In the genomic region with DNA sequence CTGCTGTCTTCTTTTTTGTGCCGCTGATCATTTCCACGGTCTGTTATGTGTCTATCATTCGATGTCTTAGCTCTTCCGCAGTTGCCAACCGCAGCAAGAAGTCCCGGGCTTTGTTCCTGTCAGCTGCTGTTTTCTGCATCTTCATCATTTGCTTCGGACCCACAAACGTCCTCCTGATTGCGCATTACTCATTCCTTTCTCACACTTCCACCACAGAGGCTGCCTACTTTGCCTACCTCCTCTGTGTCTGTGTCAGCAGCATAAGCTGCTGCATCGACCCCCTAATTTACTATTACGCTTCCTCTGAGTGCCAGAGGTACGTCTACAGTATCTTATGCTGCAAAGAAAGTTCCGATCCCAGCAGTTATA, we compare ENCODE assay signal across 12 cellular contexts. TPM values are rescaled to one million over a fixed set of nuclear protein-coding genes. Genes with fewer than 3 reads are reported as not detected.
DNase-seq lines count a peak whose midpoint lies in the region; ATAC-seq and TF ChIP-seq lines count a peak whose summit lies in the region.
"Had no signal": no experiment of that assay in that cellular context is flagged by ENCODE, and none has a peak within 500 bp of the region (broad histone marks: within the 10 kb centered on the region; RNA-seq: fewer than 3 reads in every experiment).

No MANE protein-coding gene starts in this region.

- H3K9me2 ChIP-seq in GM23338 (ENCODE audit: insufficient read depth), result no peaks in the 10 kb centered on the region

- H3K4me3 ChIP-seq in testis (no peak overlapping the region), GM23338 (no peak overlapping the region)

- peak overlapping the region; percentile 90 to 95 for H3K27ac Mint-ChIP-seq in natural killer cell
- H3K27ac Mint-ChIP-seq in GM23338, result no peak overlapping the region
- H3K27ac Mint-ChIP-seq: activated naive CD4-positive, alpha-beta T cell treated with anti-CD3 and anti-CD28 coated beads, Interleukin-2, amount 50 U/mL, for 24 hours; stimulated activated naive B cell treated with anti-CD40 and anti-IgM and Interleukin-4, amounts not matched to agents 10 μg/mL and 1 μg/mL and 100 μg/mL, for 72 hours had no signal

- H3K4me1 Mint-ChIP-seq in natural killer cell, result peaks cover 62 to 63% of the 10 kb centered on the region in 2 donors
- H3K4me1 Mint-ChIP-seq in GM23338, result no peaks in the 10 kb centered on the region

- peak overlapping the region; percentile 72 for H3K4me3 Mint-ChIP-seq in natural killer cell
- H3K4me3 Mint-ChIP-seq in GM23338, result no peak overlapping the region
- H3K4me3 Mint-ChIP-seq: activated naive CD4-positive, alpha-beta T cell treated with anti-CD3 and anti-CD28 coated beads, Interleukin-2, amount 50 U/mL, for 24 hours; stimulated activated naive B cell treated with anti-CD40 and anti-IgM and Interleukin-4, amounts not matched to agents 10 μg/mL and 1 μg/mL and 100 μg/mL, for 72 hours had no signal

- H3K36me3 ChIP-seq in testis (ENCODE audit: low read depth, missing control alignments) (no peaks in the 10 kb centered on the region), GM23338 (ENCODE audit: insufficient read depth) (peaks cover under 1% of the 10 kb centered on the region; the same call in 1 of the 2 replicates)

- H3K9me3 ChIP-seq in testis, result no peaks in the 10 kb centered on the region

- peak; percentile 20 to 36 for DNase-seq in activated CD4-positive, alpha-beta T cell treated with anti-CD3 and anti-CD28 coated beads, Interleukin-2, amount 50 U/mL, for 48 hours
- DNase-seq in natural killer cell (peak; percentile 54), testis (no peak), GM23338 (ENCODE audit: low spot score) (no peak)
- DNase-seq: DND-41; kidney; NCI-H1417 treated with DMSO at 0.1 percent for 48 hours; stimulated activated naive B cell treated with anti-CD40 and anti-IgM and Interleukin-4, amounts not matched to agents 10 μg/mL and 1 μg/mL and 100 μg/mL, for 72 hours had no signal

- 60 to 78% methylated on average over 13 of the region's 13 CpGs for WGBS in testis, 2 donors

- no peak overlapping the region for H3K4me2 ChIP-seq in GM23338

- no peaks in the 10 kb centered on the region for H3F3A ChIP-seq in GM23338 (replicated peaks; ENCODE audit: low read depth)

- intact Hi-C loops in natural killer cell (cut with micrococcal nuclease), result loop anchor here (10.0 kb wide), 1 partner anchor 1398 kb away; a partner anchor contains a TSS
- intact Hi-C loops in testis (cut with DNase I; ENCODE audit: low total_unique reads), result no loop called here

- TF ChIP-seq CTCF in natural killer cell (IDR thresholded peaks at IDR 0.05) (no peak), testis (IDR thresholded peaks at IDR 0.05) (no peak), GM23338 (conservative IDR thresholded peaks at IDR 0.05; ENCODE audit: low read depth in 2 of 2) (no peak)

- no peak overlapping the region for H2AFZ ChIP-seq in GM23338

- peak; percentile 68 for ATAC-seq in GM19023 (IDR thresholded peaks at IDR 0.05; ENCODE audit: unreplicated experiment)
- peak; percentile 76 for ATAC-seq in HG02588 (IDR thresholded peaks at IDR 0.05; ENCODE audit: unreplicated experiment)
- ATAC-seq in natural killer cell, result peak; percentile 74 to 85 (median 83)
- no peak for ATAC-seq in GM21390 (IDR thresholded peaks at IDR 0.05; ENCODE audit: unreplicated experiment)
- ATAC-seq in GM23338, result no peak

- H3K36me3 Mint-ChIP-seq in natural killer cell (peaks cover 30% of the 10 kb centered on the region), GM23338 (ENCODE audit: low read depth) (peaks cover 38% of the 10 kb centered on the region)

- H3K27me3 Mint-ChIP-seq in natural killer cell (ENCODE audit: low read depth in 2 of 2) (no peaks in the 10 kb centered on the region), GM23338 (ENCODE audit: insufficient read depth, low read depth, poor library complexity) (no peaks in the 10 kb centered on the region)

- no peaks in the 10 kb centered on the region for H4K20me1 ChIP-seq in GM23338 (replicated peaks; ENCODE audit: insufficient read depth)

- H3K27me3 ChIP-seq in testis (no peaks in the 10 kb centered on the region), GM23338 (ENCODE audit: insufficient read depth) (no peaks in the 10 kb centered on the region)

- no peak for TF ChIP-seq POLR2A in testis (IDR thresholded peaks at IDR 0.05)

- H3K27ac ChIP-seq in testis (no peak overlapping the region), GM23338 (ENCODE audit: low read depth) (no peak overlapping the region)

- H3K79me2 ChIP-seq in GM23338 (replicated peaks; ENCODE audit: insufficient read depth), result peaks cover 27% of the 10 kb centered on the region

- H3K4me1 ChIP-seq in testis (no peaks in the 10 kb centered on the region), GM23338 (ENCODE audit: insufficient read depth) (no peaks in the 10 kb centered on the region)

- H3K9me3 Mint-ChIP-seq in natural killer cell (peaks cover 0 to 6% of the 10 kb centered on the region in 2 donors), GM23338 (peaks cover 25% of the 10 kb centered on the region)

TF ChIP-seq in GM23338, 12 proteins besides CTCF, POLR2A, EP300 and RAD21 (continues in another document):
- TF ChIP-seq ZNF114 (CRISPR knock-in tag; IDR thresholded peaks at IDR 0.05) (no peak), EZH2phosphoT487 (IDR thresholded peaks at IDR 0.05; ENCODE audit: unreplicated experiment) (no peak), NANOG (IDR thresholded peaks at IDR 0.05; ENCODE audit: borderline replicate concordance) (no peak)
- TF ChIP-seq, protein P1, sequence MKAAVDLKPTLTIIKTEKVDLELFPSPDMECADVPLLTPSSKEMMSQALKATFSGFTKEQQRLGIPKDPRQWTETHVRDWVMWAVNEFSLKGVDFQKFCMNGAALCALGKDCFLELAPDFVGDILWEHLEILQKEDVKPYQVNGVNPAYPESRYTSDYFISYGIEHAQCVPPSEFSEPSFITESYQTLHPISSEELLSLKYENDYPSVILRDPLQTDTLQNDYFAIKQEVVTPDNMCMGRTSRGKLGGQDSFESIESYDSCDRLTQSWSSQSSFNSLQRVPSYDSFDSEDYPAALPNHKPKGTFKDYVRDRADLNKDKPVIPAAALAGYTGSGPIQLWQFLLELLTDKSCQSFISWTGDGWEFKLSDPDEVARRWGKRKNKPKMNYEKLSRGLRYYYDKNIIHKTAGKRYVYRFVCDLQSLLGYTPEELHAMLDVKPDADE (IDR thresholded peaks at IDR 0.05), result no peak
- TF ChIP-seq, protein P2, sequence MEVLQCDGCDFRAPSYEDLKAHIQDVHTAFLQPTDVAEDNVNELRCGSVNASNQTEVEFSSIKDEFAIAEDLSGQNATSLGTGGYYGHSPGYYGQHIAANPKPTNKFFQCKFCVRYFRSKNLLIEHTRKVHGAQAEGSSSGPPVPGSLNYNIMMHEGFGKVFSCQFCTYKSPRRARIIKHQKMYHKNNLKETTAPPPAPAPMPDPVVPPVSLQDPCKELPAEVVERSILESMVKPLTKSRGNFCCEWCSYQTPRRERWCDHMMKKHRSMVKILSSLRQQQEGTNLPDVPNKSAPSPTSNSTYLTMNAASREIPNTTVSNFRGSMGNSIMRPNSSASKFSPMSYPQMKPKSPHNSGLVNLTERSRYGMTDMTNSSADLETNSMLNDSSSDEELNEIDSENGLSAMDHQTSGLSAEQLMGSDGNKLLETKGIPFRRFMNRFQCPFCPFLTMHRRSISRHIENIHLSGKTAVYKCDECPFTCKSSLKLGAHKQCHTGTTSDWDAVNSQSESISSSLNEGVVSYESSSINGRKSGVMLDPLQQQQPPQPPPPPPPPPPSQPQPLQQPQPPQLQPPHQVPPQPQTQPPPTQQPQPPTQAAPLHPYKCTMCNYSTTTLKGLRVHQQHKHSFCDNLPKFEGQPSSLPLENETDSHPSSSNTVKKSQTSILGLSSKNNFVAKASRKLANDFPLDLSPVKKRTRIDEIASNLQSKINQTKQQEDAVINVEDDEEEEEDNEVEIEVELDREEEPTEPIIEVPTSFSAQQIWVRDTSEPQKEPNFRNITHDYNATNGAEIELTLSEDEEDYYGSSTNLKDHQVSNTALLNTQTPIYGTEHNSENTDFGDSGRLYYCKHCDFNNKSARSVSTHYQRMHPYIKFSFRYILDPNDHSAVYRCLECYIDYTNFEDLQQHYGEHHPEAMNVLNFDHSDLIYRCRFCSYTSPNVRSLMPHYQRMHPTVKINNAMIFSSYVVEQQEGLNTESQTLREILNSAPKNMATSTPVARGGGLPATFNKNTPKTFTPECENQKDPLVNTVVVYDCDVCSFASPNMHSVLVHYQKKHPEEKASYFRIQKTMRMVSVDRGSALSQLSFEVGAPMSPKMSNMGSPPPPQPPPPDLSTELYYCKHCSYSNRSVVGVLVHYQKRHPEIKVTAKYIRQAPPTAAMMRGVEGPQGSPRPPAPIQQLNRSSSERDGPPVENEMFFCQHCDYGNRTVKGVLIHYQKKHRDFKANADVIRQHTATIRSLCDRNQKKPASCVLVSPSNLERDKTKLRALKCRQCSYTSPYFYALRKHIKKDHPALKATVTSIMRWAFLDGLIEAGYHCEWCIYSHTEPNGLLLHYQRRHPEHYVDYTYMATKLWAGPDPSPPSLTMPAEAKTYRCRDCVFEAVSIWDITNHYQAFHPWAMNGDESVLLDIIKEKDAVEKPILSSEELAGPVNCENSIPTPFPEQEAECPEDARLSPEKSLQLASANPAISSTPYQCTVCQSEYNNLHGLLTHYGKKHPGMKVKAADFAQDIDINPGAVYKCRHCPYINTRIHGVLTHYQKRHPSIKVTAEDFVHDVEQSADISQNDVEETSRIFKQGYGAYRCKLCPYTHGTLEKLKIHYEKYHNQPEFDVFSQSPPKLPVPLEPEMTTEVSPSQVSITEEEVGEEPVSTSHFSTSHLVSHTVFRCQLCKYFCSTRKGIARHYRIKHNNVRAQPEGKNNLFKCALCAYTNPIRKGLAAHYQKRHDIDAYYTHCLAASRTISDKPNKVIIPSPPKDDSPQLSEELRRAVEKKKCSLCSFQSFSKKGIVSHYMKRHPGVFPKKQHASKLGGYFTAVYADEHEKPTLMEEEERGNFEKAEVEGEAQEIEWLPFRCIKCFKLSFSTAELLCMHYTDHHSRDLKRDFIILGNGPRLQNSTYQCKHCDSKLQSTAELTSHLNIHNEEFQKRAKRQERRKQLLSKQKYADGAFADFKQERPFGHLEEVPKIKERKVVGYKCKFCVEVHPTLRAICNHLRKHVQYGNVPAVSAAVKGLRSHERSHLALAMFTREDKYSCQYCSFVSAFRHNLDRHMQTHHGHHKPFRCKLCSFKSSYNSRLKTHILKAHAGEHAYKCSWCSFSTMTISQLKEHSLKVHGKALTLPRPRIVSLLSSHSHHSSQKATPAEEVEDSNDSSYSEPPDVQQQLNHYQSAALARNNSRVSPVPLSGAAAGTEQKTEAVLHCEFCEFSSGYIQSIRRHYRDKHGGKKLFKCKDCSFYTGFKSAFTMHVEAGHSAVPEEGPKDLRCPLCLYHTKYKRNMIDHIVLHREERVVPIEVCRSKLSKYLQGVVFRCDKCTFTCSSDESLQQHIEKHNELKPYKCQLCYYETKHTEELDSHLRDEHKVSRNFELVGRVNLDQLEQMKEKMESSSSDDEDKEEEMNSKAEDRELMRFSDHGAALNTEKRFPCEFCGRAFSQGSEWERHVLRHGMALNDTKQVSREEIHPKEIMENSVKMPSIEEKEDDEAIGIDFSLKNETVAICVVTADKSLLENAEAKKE (CRISPR knock-in tag; IDR thresholded peaks at IDR 0.05), result no peak

RNA-seq across cellular contexts. Expression of a gene that starts 17.1 kb away (rescaled TPM):
- total RNA-seq in natural killer cell (10 to 100 TPM; 43.2 to 53.9 (median 50.1) TPM), testis (10 to 100 TPM; 17.9 to 29.9 TPM)
- polyA plus RNA-seq in testis (ENCODE audit: insufficient read depth, low read depth, low replicate concordance) (28.0 TPM), GM23338 (2016; fragmentation: Nextera tagmentation; extraction: Ambion mirVana) (12.8 and 15.0 TPM in 2 replicates)
- total RNA-seq in GM23338 (2014; rRNA removed; shearing (Covaris generic)), result 20.3 and 26.0 TPM in 2 replicates

Comparison
In these comparisons a context has a peak if more than half of its experiments do, and no peak if none do; other contexts are left out.
1. ATAC-seq: peak in GM19023 (single experiment), HG02588 (single experiment) and natural killer cell (3 of 3); none in GM21390 (single experiment) and GM23338 (single experiment).
2. DNase-seq: peak in activated CD4-positive, alpha-beta T cell treated with anti-CD3 and anti-CD28 coated beads, Interleukin-2, amount 50 U/mL, for 48 hours (2 of 2) and natural killer cell (single experiment); none in testis (single experiment) and GM23338 (single experiment).